Comparison of ENCODE assay signal across 22 cellular contexts in genomic region chr9:19965336-19965735, GRCh38.
DNase-seq lines count a peak whose midpoint lies in the region; ATAC-seq and TF ChIP-seq lines count a peak whose summit lies in the region.
"Had no signal": no experiment of that assay in that cellular context is flagged by ENCODE, and none has a peak within 500 bp of the region (broad histone marks: within the 10 kb centered on the region; RNA-seq: fewer than 3 reads in every experiment).

No MANE protein-coding gene starts in this region.

- H3K4me1 ChIP-seq in body of pancreas = no peaks in the 10 kb centered on the region
- no peaks in the 10 kb centered on the region for H3K4me1 ChIP-seq in left ventricle myocardium inferior
- H3K4me1 ChIP-seq: BE2C had no signal

- H3K27ac ChIP-seq in brain microvascular endothelial cell (no peak overlapping the region), body of pancreas (no peak overlapping the region), dorsolateral prefrontal cortex (no peak overlapping the region), left ventricle myocardium inferior (replicated peaks) (no peak overlapping the region)
- H3K27ac ChIP-seq: KMS-11 had no signal

- H3K9me3 ChIP-seq in body of pancreas (no peaks in the 10 kb centered on the region), left ventricle myocardium inferior (replicated peaks) (no peaks in the 10 kb centered on the region)
- H3K9me3 ChIP-seq: BE2C had no signal

- 65 to 78% methylated on average over 4 of the region's 4 CpGs for WGBS in body of pancreas, 2 donors

- in situ Hi-C loops in brain microvascular endothelial cell (cut with HindIII; ENCODE audit: low pct_ligation_motif_present, low sequenced_read_pairs) = no loop called here

- H3K4me3 ChIP-seq in brain microvascular endothelial cell (ENCODE audit: low read depth, low read length) = no peak overlapping the region
- H3K4me3 ChIP-seq in fibroblast of villous mesenchyme (ENCODE audit: low read depth, low read length) = no peak overlapping the region
- no peak overlapping the region for H3K4me3 ChIP-seq in body of pancreas
- no peak overlapping the region for H3K4me3 ChIP-seq in dorsolateral prefrontal cortex
- H3K4me3 ChIP-seq in left ventricle myocardium inferior = no peak overlapping the region
- H3K4me3 ChIP-seq: GM12878 had no signal

- ATAC-seq in body of pancreas = no peak
- ATAC-seq: GM12878, PC-3 had no signal

- TF ChIP-seq POLR2A in body of pancreas (IDR thresholded peaks at IDR 0.05) = no peak

- DNase-seq in HCEC 1CT (peak; percentile 32), brain microvascular endothelial cell (peak; percentile 40), fibroblast of villous mesenchyme (ENCODE audit: low read depth) (peak; percentile 48), NCI-H1694 (lab: John Stamatoyannopoulos, UW) (no peak), body of pancreas (no peak), dorsolateral prefrontal cortex (no peak), left ventricle myocardium inferior (no peak)
- DNase-seq: ACHN; BE2C; CD4-positive, CD25-positive, alpha-beta regulatory T cell; COR-L47; DMS 273 treated with DMSO at 0.1 percent for 48 hours; GOT3; NCI-H1417 treated with DMSO at 0.1 percent for 48 hours; NCI-H2029; NCI-H345; NCI-H524 treated with DMSO at 0.1 percent for 48 hours; PC-3; RPMI8226; SIG-M5 had no signal

- H3K36me3 ChIP-seq in brain microvascular endothelial cell (replicated peaks) (no peaks in the 10 kb centered on the region), body of pancreas (replicated peaks in 1 of 2; ENCODE audit: insufficient read depth in 1 of 2, low read depth in 2 of 2) (no peaks in the 10 kb centered on the region), left ventricle myocardium inferior (no peaks in the 10 kb centered on the region)
- H3K36me3 ChIP-seq: BE2C had no signal

- H3K27me3 ChIP-seq in brain microvascular endothelial cell (replicated peaks) = no peaks in the 10 kb centered on the region
- no peaks in the 10 kb centered on the region for H3K27me3 ChIP-seq in body of pancreas
- peaks cover 0 to 15% (median 0%) of the 10 kb centered on the region in 45 donors for H3K27me3 ChIP-seq in dorsolateral prefrontal cortex
- H3K27me3 ChIP-seq in left ventricle myocardium inferior (ENCODE audit: low read depth) = no peaks in the 10 kb centered on the region
- H3K27me3 ChIP-seq: BE2C had no signal

- intact Hi-C loops in body of pancreas (cut with DNase I) = no loop called here
- intact Hi-C loops in dorsolateral prefrontal cortex (cut with DNase I) = no loop called here
- intact Hi-C loops in left ventricle myocardium inferior (cut with micrococcal nuclease) = no loop called here

- no peak for TF ChIP-seq CTCF in brain microvascular endothelial cell (IDR thresholded peaks at IDR 0.05; ENCODE audit: low read depth, low read length, missing control alignments)
- TF ChIP-seq CTCF in fibroblast of villous mesenchyme (IDR thresholded peaks at IDR 0.05; ENCODE audit: insufficient read depth, low read depth, low read length) = no peak
- TF ChIP-seq CTCF in body of pancreas (IDR thresholded peaks at IDR 0.05) = no peak
- TF ChIP-seq CTCF in dorsolateral prefrontal cortex (IDR thresholded peaks at IDR 0.05 in 54 of 56, conservative IDR thresholded peaks at IDR 0.05 in 2 of 56; ENCODE audit: low read depth in 1 of 56, partially characterized antibody in 56 of 56) = no peak
- no peak for TF ChIP-seq CTCF in left ventricle myocardium inferior (IDR thresholded peaks at IDR 0.05; ENCODE audit: borderline replicate concordance)

Comparison
In these comparisons a context has a peak if more than half of its experiments do, and no peak if none do; other contexts are left out.
1. DNase-seq: peak in HCEC 1CT (single experiment), brain microvascular endothelial cell (single experiment) and fibroblast of villous mesenchyme (single experiment); none in NCI-H1694 (single experiment), body of pancreas (0 of 4), dorsolateral prefrontal cortex (0 of 10) and left ventricle myocardium inferior (single experiment).